29 cellular contexts compared by ENCODE assay signal in genomic region chr6:10843554-10843953, GRCh38.
"Had no signal": no experiment of that assay in that cellular context is flagged by ENCODE, and none has a peak within 500 bp of the region (broad histone marks: within the 10 kb centered on the region; RNA-seq: fewer than 3 reads in every experiment).

No MANE protein-coding gene starts in this region.

- H3K27ac ChIP-seq: adrenal gland, ascending aorta, body of pancreas, brain microvascular endothelial cell, breast epithelium, cardiac muscle cell had no signal

- DNase-seq: activated effector memory CD4-positive, alpha-beta T cell treated with anti-CD3 and anti-CD28 coated beads, Interleukin-2, amount 50 U/mL, for 16 hours; activated effector memory CD4-positive, alpha-beta T cell treated with Interleukin-2 at 50 U/mL for 16 hours; activated gamma-delta T cell; activated gamma-delta T cell treated with Interleukin-2 at 50 U/mL for 16 hours; activated naive CD4-positive, alpha-beta T cell; activated naive CD4-positive, alpha-beta T cell treated with anti-CD3 and anti-CD28 coated beads for 36 hours; activated naive CD4-positive, alpha-beta T cell treated with anti-CD3 and anti-CD28 coated beads, Interleukin-2, amount 10 ng/mL, durations not matched to agents 7 days and 5 days; activated naive CD4-positive, alpha-beta T cell treated with anti-CD3 and anti-CD28 coated beads, Interleukin-2, amount 50 U/mL, for 16 hours; activated naive CD4-positive, alpha-beta T cell treated with Interleukin-2 at 50 U/mL for 16 hours; activated naive CD8-positive, alpha-beta T cell treated with anti-CD3 and anti-CD28 coated beads for 36 hours; activated naive CD8-positive, alpha-beta T cell treated with anti-CD3 and anti-CD28 coated beads, Interleukin-2, amount 10 ng/mL, durations not matched to agents 7 days and 5 days; activated naive CD8-positive, alpha-beta T cell treated with anti-CD3 and anti-CD28 coated beads, Interleukin-2, amount 50 U/mL, for 24 hours; activated T-cell treated with anti-CD3 and anti-CD28 coated beads, Interleukin-2, amount 50 U/mL, for 24 hours; activated T-cell treated with anti-CD3 and anti-CD28 coated beads, Interleukin-2, amount 50 U/mL, for 4 hours; activated T-cell treated with anti-CD3 and anti-CD28 coated beads, Interleukin-2, amount 50 U/mL, for 48 hours; activated T-cell treated with anti-CD3 and anti-CD28 coated beads, Interleukin-2, amount 50 U/mL, for 72 hours; adrenal gland; amniotic stem cell; amygdala; anterior cingulate cortex; aorta; body of pancreas; brain microvascular endothelial cell; caudate nucleus; central memory CD4-positive, alpha-beta T cell; cerebellar nuclear complex had no signal

- H3K4me3 ChIP-seq: adrenal gland, ascending aorta, body of pancreas, breast epithelium, cardiac muscle cell had no signal

- H3K36me3 ChIP-seq: adrenal gland, ascending aorta, brain microvascular endothelial cell, breast epithelium, cardiac muscle cell had no signal

- H3K9me3 ChIP-seq: adrenal gland, ascending aorta had no signal

- H3K4me1 ChIP-seq: ascending aorta, breast epithelium had no signal
